Comparison of ENCODE assay signal across 22 cellular contexts in genomic region chr13:94224670-94225069, GRCh38.
"Had no signal": no experiment of that assay in that cellular context is flagged by ENCODE, and none has a peak within 500 bp of the region (broad histone marks: within the 10 kb centered on the region; RNA-seq: fewer than 3 reads in every experiment).

No MANE protein-coding gene starts in this region.

- ATAC-seq: activated CD4-positive, alpha-beta T cell treated with anti-CD3 and anti-CD28 coated beads for 36 hours; gastroesophageal sphincter; heart left ventricle; left cardiac atrium; mucosa of descending colon; stimulated activated memory B cell treated with anti-CD40 and anti-IgM and Interleukin-4, amounts not matched to agents 10 μg/mL and 1 μg/mL and 100 μg/mL, for 72 hours had no signal

- H3K9me3 Mint-ChIP-seq: activated B cell treated with CpG ODN at 0.5 μM for 24 hours; activated naive CD8-positive, alpha-beta T cell treated with anti-CD3 and anti-CD28 coated beads for 36 hours; memory B cell; nephron progenitor cell; stimulated activated memory B cell treated with anti-CD40 and anti-IgM and Interleukin-4, amounts not matched to agents 10 μg/mL and 1 μg/mL and 100 μg/mL, for 72 hours had no signal

- DNase-seq: activated B cell treated with CpG ODN at 0.5 μM for 24 hours; activated CD4-positive, alpha-beta T cell treated with anti-CD3 and anti-CD28 coated beads for 36 hours; activated CD4-positive, alpha-beta T cell treated with anti-CD3 and anti-CD28 coated beads, Interleukin-2, amount 50 U/mL, for 48 hours; activated naive CD4-positive, alpha-beta T cell treated with Interleukin-2 at 50 U/mL for 16 hours; activated naive CD8-positive, alpha-beta T cell treated with anti-CD3 and anti-CD28 coated beads for 36 hours; activated T-cell treated with anti-CD3 and anti-CD28 coated beads, Interleukin-2, amount 50 U/mL, for 48 hours; cerebellar nuclear complex; esophagus squamous epithelium; heart left ventricle; islet precursor cell; left cardiac atrium; mucosa of descending colon; nephron progenitor cell; nucleus accumbens; posterior cingulate gyrus; right lobe of liver; stimulated activated CD4-positive, alpha-beta T cell treated with anti-CD3 and anti-CD28 coated beads, Interleukin-15, amount 100 ng/mL, for 24 hours; stomach; T-helper 9 cell had no signal

- H3K4me3 Mint-ChIP-seq: activated B cell treated with CpG ODN at 0.5 μM for 24 hours; activated CD4-positive, alpha-beta T cell treated with anti-CD3 and anti-CD28 coated beads for 36 hours; activated naive CD8-positive, alpha-beta T cell treated with anti-CD3 and anti-CD28 coated beads for 36 hours; memory B cell; nephron progenitor cell; stimulated activated memory B cell treated with anti-CD40 and anti-IgM and Interleukin-4, amounts not matched to agents 10 μg/mL and 1 μg/mL and 100 μg/mL, for 72 hours had no signal

- H3K27ac Mint-ChIP-seq: activated B cell treated with CpG ODN at 0.5 μM for 24 hours; activated CD4-positive, alpha-beta T cell treated with anti-CD3 and anti-CD28 coated beads for 36 hours; activated naive CD8-positive, alpha-beta T cell treated with anti-CD3 and anti-CD28 coated beads for 36 hours; memory B cell; nephron progenitor cell; stimulated activated memory B cell treated with anti-CD40 and anti-IgM and Interleukin-4, amounts not matched to agents 10 μg/mL and 1 μg/mL and 100 μg/mL, for 72 hours had no signal

- H3K4me1 Mint-ChIP-seq: activated B cell treated with CpG ODN at 0.5 μM for 24 hours; activated CD4-positive, alpha-beta T cell treated with anti-CD3 and anti-CD28 coated beads for 36 hours; activated naive CD8-positive, alpha-beta T cell treated with anti-CD3 and anti-CD28 coated beads for 36 hours; memory B cell; nephron progenitor cell; stimulated activated memory B cell treated with anti-CD40 and anti-IgM and Interleukin-4, amounts not matched to agents 10 μg/mL and 1 μg/mL and 100 μg/mL, for 72 hours had no signal

- H3K36me3 Mint-ChIP-seq: activated naive CD8-positive, alpha-beta T cell treated with anti-CD3 and anti-CD28 coated beads for 36 hours; memory B cell; stimulated activated memory B cell treated with anti-CD40 and anti-IgM and Interleukin-4, amounts not matched to agents 10 μg/mL and 1 μg/mL and 100 μg/mL, for 72 hours had no signal

- H3K27me3 Mint-ChIP-seq: activated B cell treated with CpG ODN at 0.5 μM for 24 hours; activated naive CD8-positive, alpha-beta T cell treated with anti-CD3 and anti-CD28 coated beads for 36 hours; memory B cell; stimulated activated memory B cell treated with anti-CD40 and anti-IgM and Interleukin-4, amounts not matched to agents 10 μg/mL and 1 μg/mL and 100 μg/mL, for 72 hours had no signal
